Comparison of ENCODE assay signal across 1 cellular context in genomic region chr10:69392481-69393000, GRCh38.
TF ChIP-seq lines count a peak whose summit lies in the region.

No MANE protein-coding gene starts in this region.

TF ChIP-seq in GM23338, 12 proteins besides CTCF, POLR2A, EP300 and RAD21 (continued from another document):
- TF ChIP-seq ZNF462 (CRISPR knock-in tag; IDR thresholded peaks at IDR 0.05) (no peak), POLR2AphosphoS5 (IDR thresholded peaks at IDR 0.05; ENCODE audit: low read depth) (peak; percentile 52), JUNB (IDR thresholded peaks at IDR 0.05; ENCODE audit: unreplicated experiment) (no peak), EZH2 (IDR thresholded peaks at IDR 0.05; ENCODE audit: low read depth, unreplicated experiment) (no peak), CREB1 (CRISPR knock-in tag; IDR thresholded peaks at IDR 0.05; ENCODE audit: low read depth) (no peak), REST (IDR thresholded peaks at IDR 0.05; ENCODE audit: unreplicated experiment) (no peak), ZNF331 (CRISPR knock-in tag; IDR thresholded peaks at IDR 0.05; ENCODE audit: low read depth) (no peak), ETS1 (IDR thresholded peaks at IDR 0.05) (no peak), STAT1 (IDR thresholded peaks at IDR 0.05; ENCODE audit: unreplicated experiment) (no peak)
